Comparison of ENCODE assay signal across 8 cellular contexts in the genomic region with DNA sequence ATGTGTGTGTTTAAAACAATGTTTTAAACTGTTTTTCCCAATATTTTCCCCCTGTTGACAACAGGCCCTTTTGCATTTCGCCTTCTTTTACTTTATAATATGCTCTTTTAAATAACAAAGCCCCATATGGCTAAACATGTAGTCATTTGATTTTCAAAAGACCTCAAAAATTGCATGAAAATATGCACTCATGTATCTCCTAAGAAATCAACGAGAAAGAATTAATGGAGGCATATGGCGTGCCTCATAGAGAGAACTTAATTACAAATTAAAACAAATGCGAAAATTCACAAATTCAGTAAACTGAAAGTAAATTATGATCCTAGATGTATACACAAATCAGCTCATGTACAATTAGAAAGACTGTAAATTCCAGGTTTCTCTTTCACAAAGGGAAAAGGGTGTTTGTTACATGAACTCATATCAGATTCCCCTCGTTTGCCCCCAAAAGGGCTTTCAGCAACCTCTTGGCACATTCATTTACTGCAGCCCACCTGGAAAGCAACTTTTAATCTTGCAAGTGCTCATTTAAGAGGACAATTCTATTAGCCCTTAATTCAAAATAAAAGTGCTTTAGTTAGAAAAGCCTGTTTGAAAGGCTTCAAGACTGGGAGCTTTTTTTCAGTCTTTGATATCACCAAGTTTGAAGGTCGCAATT.
DNase-seq lines count a peak whose midpoint lies in the region; ATAC-seq and TF ChIP-seq lines count a peak whose summit lies in the region.

No MANE protein-coding gene starts in this region.

- H3K9me3 ChIP-seq in thymus (ENCODE audit: control insufficient read depth), result no peaks in the 10 kb centered on the region

- H3K4me1 Mint-ChIP-seq in activated CD8-positive, alpha-beta memory T cell treated with anti-CD3 and anti-CD28 coated beads, Interleukin-2, amount 10 ng/mL, durations not matched to agents 7 days and 5 days, result peaks cover 55% of the 10 kb centered on the region
- H3K4me1 Mint-ChIP-seq in activated T-helper 17 cell treated with anti-CD3 and anti-CD28 coated beads, Interleukin-2, amount 50 U/mL, for 72 hours, result peaks cover 36% of the 10 kb centered on the region

- peak overlapping the region; percentile 83 for H3K4me3 ChIP-seq in kidney epithelial cell (ENCODE audit: low read depth, low read length)
- H3K4me3 ChIP-seq in thymus (ENCODE audit: low read length), result peak overlapping the region; percentile 91

- no peak for TF ChIP-seq CTCF in kidney epithelial cell (IDR thresholded peaks at IDR 0.05; ENCODE audit: insufficient read depth, low read length, poor library complexity, severe bottlenecking)

- no peak for DNase-seq in activated CD8-positive, alpha-beta memory T cell treated with anti-CD3 and anti-CD28 coated beads, Interleukin-2, amount 10 ng/mL, durations not matched to agents 7 days and 5 days
- DNase-seq in activated CD8-positive, alpha-beta memory T cell treated with anti-CD3 and anti-CD28 coated beads for 24 hours, result no peak
- no peak for DNase-seq in kidney epithelial cell (ENCODE audit: low read depth)
- no peak for DNase-seq in NCI-H526 treated with DMSO at 0.1 percent for 48 hours (lab: John Stamatoyannopoulos, UW)
- no peak for DNase-seq in SIG-M5 treated with dmso at 0.1 percent for 504 hours (lab: John Stamatoyannopoulos, UW; ENCODE audit: unreplicated experiment)
- no peak for DNase-seq in sciatic nerve (ENCODE audit: low spot score)

- WGBS in thymus, result 61% methylated on average over 6 of the region's 6 CpGs

- H3K27me3 Mint-ChIP-seq in activated CD8-positive, alpha-beta memory T cell treated with anti-CD3 and anti-CD28 coated beads, Interleukin-2, amount 10 ng/mL, durations not matched to agents 7 days and 5 days, result no peaks in the 10 kb centered on the region
- no peaks in the 10 kb centered on the region for H3K27me3 Mint-ChIP-seq in activated T-helper 17 cell treated with anti-CD3 and anti-CD28 coated beads, Interleukin-2, amount 50 U/mL, for 72 hours

- H3K27ac Mint-ChIP-seq in activated CD8-positive, alpha-beta memory T cell treated with anti-CD3 and anti-CD28 coated beads, Interleukin-2, amount 10 ng/mL, durations not matched to agents 7 days and 5 days, result peak overlapping the region; percentile 94
- H3K27ac Mint-ChIP-seq in activated T-helper 17 cell treated with anti-CD3 and anti-CD28 coated beads, Interleukin-2, amount 50 U/mL, for 72 hours, result peak overlapping the region; percentile 90

- H3K9me3 Mint-ChIP-seq in activated CD8-positive, alpha-beta memory T cell treated with anti-CD3 and anti-CD28 coated beads, Interleukin-2, amount 10 ng/mL, durations not matched to agents 7 days and 5 days (ENCODE audit: low read depth), result no peaks in the 10 kb centered on the region
- H3K9me3 Mint-ChIP-seq in activated T-helper 17 cell treated with anti-CD3 and anti-CD28 coated beads, Interleukin-2, amount 50 U/mL, for 72 hours, result no peaks in the 10 kb centered on the region

- H3K4me1 ChIP-seq in thymus (ENCODE audit: control insufficient read depth, insufficient read depth, low read length), result peaks cover 20% of the 10 kb centered on the region

- CTCF ChIA-PET in activated CD8-positive, alpha-beta memory T cell treated with anti-CD3 and anti-CD28 coated beads, Interleukin-2, amount 10 ng/mL, durations not matched to agents 7 days and 5 days (lab: Charles Lee), result interaction anchor here (1.1 to 3.0 kb wide), 7 partner anchors 11 to 190 kb away, joined by 3 to 15 read pairs (median 6); no protein-coding TSS in a partner anchor

- intact Hi-C loops in sciatic nerve (cut with DNase I), result loop anchor here (5.0 kb wide), 1 partner anchor 587 kb away; no protein-coding TSS in a partner anchor

- ATAC-seq in activated CD8-positive, alpha-beta memory T cell treated with anti-CD3 and anti-CD28 coated beads, Interleukin-2, amount 10 ng/mL, durations not matched to agents 7 days and 5 days, result no peak
- ATAC-seq in activated T-helper 17 cell treated with anti-CD3 and anti-CD28 coated beads, Interleukin-2, amount 50 U/mL, for 72 hours (replicated peaks), result no peak
- ATAC-seq in sciatic nerve, result no peak

- H3K27ac ChIP-seq in thymus (ENCODE audit: low read depth), result peak overlapping the region; percentile 92

- peak overlapping the region; percentile 91 for H3K4me3 Mint-ChIP-seq in activated CD8-positive, alpha-beta memory T cell treated with anti-CD3 and anti-CD28 coated beads, Interleukin-2, amount 10 ng/mL, durations not matched to agents 7 days and 5 days
- peak overlapping the region; percentile 81 for H3K4me3 Mint-ChIP-seq in activated T-helper 17 cell treated with anti-CD3 and anti-CD28 coated beads, Interleukin-2, amount 50 U/mL, for 72 hours

- peaks cover 4% of the 10 kb centered on the region for H3K36me3 Mint-ChIP-seq in activated CD8-positive, alpha-beta memory T cell treated with anti-CD3 and anti-CD28 coated beads, Interleukin-2, amount 10 ng/mL, durations not matched to agents 7 days and 5 days
- no peaks in the 10 kb centered on the region for H3K36me3 Mint-ChIP-seq in activated T-helper 17 cell treated with anti-CD3 and anti-CD28 coated beads, Interleukin-2, amount 50 U/mL, for 72 hours (ENCODE audit: low read depth)

- H3K27me3 ChIP-seq in kidney epithelial cell (ENCODE audit: control insufficient read depth, insufficient read depth, low read length), result no peaks in the 10 kb centered on the region
- H3K27me3 ChIP-seq in thymus (ENCODE audit: control insufficient read depth, insufficient read depth), result no peaks in the 10 kb centered on the region

- no peaks in the 10 kb centered on the region for H3K36me3 ChIP-seq in kidney epithelial cell (ENCODE audit: control insufficient read depth, insufficient read depth, low read length)
- no peaks in the 10 kb centered on the region for H3K36me3 ChIP-seq in thymus (ENCODE audit: control insufficient read depth, insufficient read depth)
